In genomic region chr1:164320780-164321683, GRCh38 we compare ENCODE assay signal across 8 cellular contexts.
DNase-seq lines count a peak whose midpoint lies in the region; ATAC-seq, FAIRE-seq and TF ChIP-seq lines count a peak whose summit lies in the region.

No MANE protein-coding gene starts in this region.

- no peaks in the 10 kb centered on the region for H3K36me3 Mint-ChIP-seq in activated T-cell treated with anti-CD3 and anti-CD28 coated beads, Interleukin-2, amount 50 U/mL, for 24 hours (ENCODE audit: low read depth)

- DNase-seq in NCI-H1092 (lab: John Stamatoyannopoulos, UW) (peak; percentile 56), cerebellum (ENCODE audit: low spot score) (peak; percentile 28), kidney (peak; percentile 71), superior temporal gyrus (ENCODE audit: extremely low spot score) (peak; percentile 49), NCI-H446 treated with DMSO at 0.1 percent for 48 hours (lab: John Stamatoyannopoulos, UW) (no peak)
- DNase-seq in activated T-cell treated with anti-CD3 and anti-CD28 coated beads, Interleukin-2, amount 50 U/mL, for 24 hours = no peak

- H3K36me3 ChIP-seq in kidney (ENCODE audit: control insufficient read depth in 1 of 2, insufficient read depth in 2 of 2, low read length in 2 of 2) = no peaks in the 10 kb centered on the region

- no peak for TF ChIP-seq CTCF in kidney (IDR thresholded peaks at IDR 0.05; ENCODE audit: borderline replicate concordance, extremely low read depth, insufficient read depth)

- intact Hi-C loops in kidney (cut with DNase I) = no loop called here

- H3K9me3 ChIP-seq in kidney (ENCODE audit: control insufficient read depth in 1 of 2, low read length in 2 of 2) = no peaks in the 10 kb centered on the region

- H3K27ac Mint-ChIP-seq in activated T-cell treated with anti-CD3 and anti-CD28 coated beads, Interleukin-2, amount 50 U/mL, for 24 hours = no peak overlapping the region

- H3K9me3 Mint-ChIP-seq in activated T-cell treated with anti-CD3 and anti-CD28 coated beads, Interleukin-2, amount 50 U/mL, for 24 hours = peaks cover 2% of the 10 kb centered on the region

- peaks cover 16% of the 10 kb centered on the region for H3K27me3 Mint-ChIP-seq in activated T-cell treated with anti-CD3 and anti-CD28 coated beads, Interleukin-2, amount 50 U/mL, for 24 hours

- H3K27ac ChIP-seq in kidney (ENCODE audit: low read depth in 2 of 2, low read length in 2 of 2) = no peak overlapping the region

- no peak overlapping the region for H3K4me3 Mint-ChIP-seq in activated T-cell treated with anti-CD3 and anti-CD28 coated beads, Interleukin-2, amount 50 U/mL, for 24 hours

- no peak overlapping the region for H3K9ac ChIP-seq in kidney (ENCODE audit: low read length in 2 of 2)

- no peaks in the 10 kb centered on the region for H3K4me1 Mint-ChIP-seq in activated T-cell treated with anti-CD3 and anti-CD28 coated beads, Interleukin-2, amount 50 U/mL, for 24 hours (ENCODE audit: low read depth)

- no peak for ATAC-seq in HG03196 (IDR thresholded peaks at IDR 0.05; ENCODE audit: unreplicated experiment)
- no peak for ATAC-seq in HG02981 (IDR thresholded peaks at IDR 0.05; ENCODE audit: unreplicated experiment)

- H3K4me3 ChIP-seq in kidney (ENCODE audit: low read length in 2 of 2) = peak overlapping the region; percentile 52 to 60

- FAIRE-seq in kidney (lab: Jason Lieb, UNC) = no peak

- no peaks in the 10 kb centered on the region for H3K4me1 ChIP-seq in kidney (ENCODE audit: control insufficient read depth in 1 of 2, insufficient read depth in 1 of 2, low read depth in 1 of 2, low read length in 2 of 2)

Comparison
In these comparisons a context has a peak if more than half of its experiments do, and no peak if none do; other contexts are left out.
1. DNase-seq: peak in NCI-H1092 (single experiment), cerebellum (single experiment), kidney (single experiment) and superior temporal gyrus (single experiment); none in NCI-H446 treated with DMSO at 0.1 percent for 48 hours (single experiment) and activated T-cell treated with anti-CD3 and anti-CD28 coated beads, Interleukin-2, amount 50 U/mL, for 24 hours (single experiment).